Comparison of ENCODE assay signal across 19 cellular contexts in the genomic region with DNA sequence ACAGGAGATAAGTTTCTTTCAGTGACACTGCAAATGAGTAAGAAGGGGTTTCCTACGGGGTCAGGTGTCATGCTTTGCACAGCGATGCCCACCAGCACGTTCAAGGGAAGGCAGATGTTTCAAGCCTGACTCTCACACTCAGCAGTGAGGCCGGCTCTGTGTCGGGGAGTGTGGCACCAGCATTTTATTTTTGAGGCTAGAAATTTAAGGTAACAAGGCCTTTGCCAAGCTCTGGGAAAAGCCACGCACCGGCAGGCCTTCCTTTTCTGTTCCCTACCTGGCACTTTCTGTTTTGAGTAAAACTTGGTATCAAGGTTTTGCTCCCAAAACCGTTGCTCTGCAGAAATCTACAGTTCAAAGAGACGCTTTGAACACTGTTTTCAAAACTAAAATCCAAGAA. TPM values are rescaled to one million over a fixed set of nuclear protein-coding genes. Genes with fewer than 3 reads are reported as not detected.
"Had no signal": no experiment of that assay in that cellular context is flagged by ENCODE, and none has a peak within 500 bp of the region (broad histone marks: within the 10 kb centered on the region; RNA-seq: fewer than 3 reads in every experiment).

No MANE protein-coding gene starts in this region.

- H3K4me3 ChIP-seq: sigmoid colon, smooth muscle cell, upper lobe of right lung had no signal

- H3K4me1 ChIP-seq: sigmoid colon, upper lobe of right lung had no signal

- H3K27me3 ChIP-seq: sigmoid colon, upper lobe of right lung had no signal

- DNase-seq: activated CD4-positive, alpha-beta T cell treated with anti-CD3 and anti-CD28 coated beads for 4 hours; activated CD4-positive, alpha-beta T cell treated with anti-CD3 and anti-CD28 coated beads, Interleukin-2, amount 50 U/mL, for 48 hours; activated CD4-positive, CD25-positive, alpha-beta regulatory T cell; activated naive CD4-positive, alpha-beta T cell treated with Interleukin-2 at 50 U/mL for 16 hours; activated naive CD8-positive, alpha-beta T cell treated with anti-CD3 and anti-CD28 coated beads for 36 hours; activated T-cell treated with anti-CD3 and anti-CD28 coated beads, Interleukin-2, amount 50 U/mL, for 48 hours; dermis blood vessel endothelial cell; effector memory CD4-positive, alpha-beta T cell; nucleus accumbens; sigmoid colon; stimulated activated CD4-positive, alpha-beta T cell treated with anti-CD3 and anti-CD28 coated beads, Interleukin-2, amount 100 ng/mL, for 48 hours; stimulated activated naive CD4-positive, alpha-beta T cell treated with Interleukin-2 at 50 U/mL for 16 hours; SW 1271; T-helper 17 cell; upper lobe of right lung had no signal

- H3K27ac ChIP-seq: sigmoid colon, upper lobe of right lung had no signal

- H3K4me2 ChIP-seq: smooth muscle cell had no signal

- ATAC-seq: T-helper 17 cell had no signal

- H3K9me3 ChIP-seq: sigmoid colon, upper lobe of right lung had no signal

RNA-seq across cellular contexts. Expression of a gene that starts 48.5 kb away (rescaled TPM):
- total RNA-seq: activated naive CD8-positive, alpha-beta T cell treated with anti-CD3 and anti-CD28 coated beads for 36 hours; dermis blood vessel endothelial cell; endothelial cell of umbilical vein; lung microvascular endothelial cell; natural killer cell treated with Interleukin-12 subunit alpha and Interleukin-12 subunit beta and Interleukin-15 and Interleukin-18, amount 100 ng/mL, for 72 hours; smooth muscle cell; T-helper 17 cell had no signal
- polyA plus RNA-seq: endothelial cell of umbilical vein, smooth muscle cell had no signal
